8 cellular contexts compared by ENCODE assay signal in genomic region chr15:48781002-48781401, GRCh38.
"Had no signal": no experiment of that assay in that cellular context is flagged by ENCODE, and none has a peak within 500 bp of the region (broad histone marks: within the 10 kb centered on the region; RNA-seq: fewer than 3 reads in every experiment).

No MANE protein-coding gene starts in this region.

- DNase-seq: H9, HCEC 1CT, KBM-7 had no signal

- H3K4me1 Mint-ChIP-seq: H9, IgD-negative memory B cell had no signal

- FAIRE-seq: H1, H54, HTR-8/SVneo had no signal

- H3K27ac Mint-ChIP-seq: GM23338, H9 had no signal

- H2AFZ ChIP-seq: GM23338 had no signal

- H3K9me3 Mint-ChIP-seq: GM23338, H9, IgD-negative memory B cell had no signal

- H3K4me3 ChIP-seq: GM23338 had no signal

- H3K4me2 ChIP-seq: GM23338 had no signal

- H3K4me3 Mint-ChIP-seq: GM23338, H9, IgD-negative memory B cell had no signal

- H3K27me3 Mint-ChIP-seq: IgD-negative memory B cell had no signal

- ATAC-seq: GM23338 had no signal
